Comparison of ENCODE assay signal across 8 cellular contexts in genomic region chr6:24910331-24910849, GRCh38. TPM values are rescaled to one million over a fixed set of nuclear protein-coding genes. Genes with fewer than 3 reads are reported as not detected.
DNase-seq lines count a peak whose midpoint lies in the region; ATAC-seq lines count a peak whose summit lies in the region.

No MANE protein-coding gene starts in this region.

- peaks cover 93% of the 10 kb centered on the region for H3K4me1 Mint-ChIP-seq in activated naive CD8-positive, alpha-beta T cell (ENCODE audit: low read depth)

- no peak for ATAC-seq in GM18517 (IDR thresholded peaks at IDR 0.05; ENCODE audit: unreplicated experiment)
- ATAC-seq in HG03108 (IDR thresholded peaks at IDR 0.05; ENCODE audit: unreplicated experiment), result no peak

- H3K4me1 ChIP-seq in Karpas-422 (ENCODE audit: low read length) (peaks cover 85% of the 10 kb centered on the region), skeletal muscle tissue (ENCODE audit: control insufficient read depth in 3 of 3, insufficient read depth in 3 of 3, low read length in 3 of 3) (peaks cover 40 to 57% (median 41%) of the 10 kb centered on the region in 3 donors)

- H3K9me3 Mint-ChIP-seq in activated naive CD8-positive, alpha-beta T cell (ENCODE audit: low read depth), result no peaks in the 10 kb centered on the region

- no peaks in the 10 kb centered on the region for H3K27me3 ChIP-seq in Karpas-422 (ENCODE audit: low read length)
- H3K27me3 ChIP-seq in skeletal muscle tissue (ENCODE audit: control insufficient read depth in 3 of 3, insufficient read depth in 3 of 3, low read length in 3 of 3), result no peaks in the 10 kb centered on the region

- H3K79me2 ChIP-seq in Karpas-422 (ENCODE audit: low read length), result peaks cover 97% of the 10 kb centered on the region

- no peaks in the 10 kb centered on the region for H3K9me2 ChIP-seq in Karpas-422 (replicated peaks; ENCODE audit: insufficient read depth, low read length)

- H2AFZ ChIP-seq in Karpas-422 (ENCODE audit: low read length), result no peak overlapping the region

- H3K9me3 ChIP-seq in Karpas-422 (ENCODE audit: low read length), result no peaks in the 10 kb centered on the region
- no peaks in the 10 kb centered on the region for H3K9me3 ChIP-seq in skeletal muscle tissue (ENCODE audit: control insufficient read depth in 3 of 3, low read length in 3 of 3)

- H3K27me3 Mint-ChIP-seq in activated naive CD8-positive, alpha-beta T cell, result no peaks in the 10 kb centered on the region

- peak overlapping the region; percentile 93 for H3K9ac ChIP-seq in Karpas-422 (ENCODE audit: low read length)
- H3K9ac ChIP-seq in skeletal muscle tissue (ENCODE audit: low read depth in 1 of 3, low read length in 3 of 3), result peak overlapping the region; percentile 78 to 98 (median 85)

- H3K36me3 ChIP-seq in Karpas-422 (ENCODE audit: insufficient read depth, low read length), result peaks cover 19% of the 10 kb centered on the region
- no peaks in the 10 kb centered on the region for H3K36me3 ChIP-seq in skeletal muscle tissue (ENCODE audit: control insufficient read depth in 3 of 3, insufficient read depth in 3 of 3, low read length in 3 of 3)

- H3K27ac Mint-ChIP-seq in activated naive CD8-positive, alpha-beta T cell, result peak overlapping the region; percentile 97

- H3K36me3 Mint-ChIP-seq in activated naive CD8-positive, alpha-beta T cell, result peaks cover 16% of the 10 kb centered on the region

- H3K4me3 Mint-ChIP-seq in activated naive CD8-positive, alpha-beta T cell, result peak overlapping the region; percentile 97

- H3K4me3 ChIP-seq in Karpas-422 (ENCODE audit: low read length) (peak overlapping the region; percentile 79), iPS-11a (ENCODE audit: low read depth, low read length) (peak overlapping the region; percentile 69), skeletal muscle tissue (ENCODE audit: low read length in 3 of 3) (peak overlapping the region; percentile 80 to 96 (median 92))

- H3K27ac ChIP-seq in Karpas-422 (ENCODE audit: low read length), result peak overlapping the region; percentile 100
- peak overlapping the region; percentile 87 for H3K27ac ChIP-seq in skeletal muscle tissue (ENCODE audit: low read depth, low read length)

- no peaks in the 10 kb centered on the region for H4K20me1 ChIP-seq in Karpas-422 (ENCODE audit: insufficient read depth, low read depth, low read length)

- DNase-seq in activated effector memory CD4-positive, alpha-beta T cell treated with anti-CD3 and anti-CD28 coated beads, Interleukin-2, amount 50 U/mL, for 16 hours, result peak; percentile 70
- DNase-seq in activated effector memory CD4-positive, alpha-beta T cell treated with Interleukin-2 at 50 U/mL for 16 hours, result no peak
- peak; percentile 94 for DNase-seq in Karpas-422

- peak overlapping the region; percentile 94 for H3K4me2 ChIP-seq in Karpas-422 (ENCODE audit: low read depth, low read length, poor library complexity, severe bottlenecking)

RNA-seq across cellular contexts. Expression of gene RIPOR2, which starts 25.4 kb away (rescaled TPM):
- total RNA-seq in Karpas-422 (2014; rRNA removed; shearing (Covaris generic); ENCODE audit: low replicate concordance), result 72.1 and 73.8 TPM in 2 replicates
- total RNA-seq in skeletal muscle tissue, result 9.9 TPM
